In genomic region chr22:37807410-37808293, GRCh38 we compare ENCODE assay signal across 1 cellular context.
TF ChIP-seq lines count a peak whose summit lies in the region.

Gene GCAT (plus strand): TSS chr22:37807934. CDS start chr22:37807968, 34 bp downstream.

TF ChIP-seq in HepG2, 621 proteins besides CTCF, POLR2A, EP300 and RAD21 (continued from another document and continues in another):
- TF ChIP-seq FOXP4 (CRISPR knock-in tag; IDR thresholded peaks at IDR 0.05) (peak; percentile 70), ARID3A (IDR thresholded peaks at IDR 0.05; ENCODE audit: low read depth, low read length) (no peak), ZNF788 (CRISPR knock-in tag; IDR thresholded peaks at IDR 0.05; ENCODE audit: borderline replicate concordance) (peak; percentile 77; the same call in 1 of the 2 replicates), ZNF678 (CRISPR knock-in tag; IDR thresholded peaks at IDR 0.05) (no peak; the same call in 1 of the 2 replicates), CREB1 (IDR thresholded peaks at IDR 0.05) (peak; percentile 68), CREB1 (CRISPR knock-in tag; IDR thresholded peaks at IDR 0.05) (peak; percentile 56; the same call in 1 of the 2 replicates), ZNF343 (CRISPR knock-in tag; IDR thresholded peaks at IDR 0.05) (0 out of 2 replicates have a peak, but pooled peaks have one; percentile 55), ZNF446 (CRISPR knock-in tag; IDR thresholded peaks at IDR 0.05) (peak; percentile 17; the same call in 1 of the 2 replicates), NFYB (CRISPR knock-in tag; IDR thresholded peaks at IDR 0.05) (peak; percentile 87), SNAPC4 (CRISPR knock-in tag; IDR thresholded peaks at IDR 0.05) (no peak), SRF (IDR thresholded peaks at IDR 0.05; ENCODE audit: low read depth, low read length) (peak; percentile 86), NR0B2 (CRISPR knock-in tag; IDR thresholded peaks at IDR 0.05) (peak; percentile 77; the same call in 1 of the 2 replicates), ZBTB42 (CRISPR knock-in tag; IDR thresholded peaks at IDR 0.05) (no peak), EZH2 (conservative IDR thresholded peaks at IDR 0.05; ENCODE audit: low read depth, low read length) (no peak), DR1 (CRISPR knock-in tag; IDR thresholded peaks at IDR 0.05) (peak; percentile 55; the same call in 1 of the 2 replicates), CHD2 (IDR thresholded peaks at IDR 0.05; ENCODE audit: low read depth, low read length) (no peak; the same call in 1 of the 2 replicates), GABPA (IDR thresholded peaks at IDR 0.05; ENCODE audit: low read depth, low read length) (peak; percentile 35; the same call in 1 of the 2 replicates), GABPA (CRISPR knock-in tag; IDR thresholded peaks at IDR 0.05; ENCODE audit: low read depth) (peak; percentile 72), ZNF782 (CRISPR knock-in tag; IDR thresholded peaks at IDR 0.05; ENCODE audit: borderline replicate concordance) (peak; percentile 85), ZFP36 (IDR thresholded peaks at IDR 0.05; ENCODE audit: borderline replicate concordance, low read depth, low read length, partially characterized antibody) (no peak), SAP130 (CRISPR knock-in tag; IDR thresholded peaks at IDR 0.05; ENCODE audit: low read depth) (peak; percentile 89; the same call in 1 of the 2 replicates), RAD51 (IDR thresholded peaks at IDR 0.05; ENCODE audit: borderline replicate concordance) (no peak), CCDC6 (CRISPR knock-in tag; IDR thresholded peaks at IDR 0.05) (peak; percentile 55; the same call in 1 of the 2 replicates), KAT8 (CRISPR knock-in tag; IDR thresholded peaks at IDR 0.05) (peak; percentile 59), ZNF225 (CRISPR knock-in tag; IDR thresholded peaks at IDR 0.05) (0 out of 2 replicates have a peak, but pooled peaks have one; percentile 40), ZFP36L1 (CRISPR knock-in tag; IDR thresholded peaks at IDR 0.05) (no peak), ZNF558 (CRISPR knock-in tag; IDR thresholded peaks at IDR 0.05; ENCODE audit: borderline replicate concordance) (peak; percentile 61; the same call in 1 of the 2 replicates), CENPX (CRISPR knock-in tag; IDR thresholded peaks at IDR 0.05) (no peak), MYC (CRISPR knock-in tag; IDR thresholded peaks at IDR 0.05; ENCODE audit: borderline replicate concordance) (peak; percentile 88), ZNF749 (CRISPR knock-in tag; IDR thresholded peaks at IDR 0.05; ENCODE audit: borderline replicate concordance) (0 out of 2 replicates have a peak, but pooled peaks have one; percentile 18), ZNF512B (CRISPR knock-in tag; IDR thresholded peaks at IDR 0.05; ENCODE audit: borderline replicate concordance) (0 out of 2 replicates have a peak, but pooled peaks have one; percentile 10), ZFP36L2 (CRISPR knock-in tag; IDR thresholded peaks at IDR 0.05) (no peak), NFE2L1 (CRISPR knock-in tag; IDR thresholded peaks at IDR 0.05; ENCODE audit: borderline replicate concordance) (no peak)
- TF ChIP-seq, protein P1, sequence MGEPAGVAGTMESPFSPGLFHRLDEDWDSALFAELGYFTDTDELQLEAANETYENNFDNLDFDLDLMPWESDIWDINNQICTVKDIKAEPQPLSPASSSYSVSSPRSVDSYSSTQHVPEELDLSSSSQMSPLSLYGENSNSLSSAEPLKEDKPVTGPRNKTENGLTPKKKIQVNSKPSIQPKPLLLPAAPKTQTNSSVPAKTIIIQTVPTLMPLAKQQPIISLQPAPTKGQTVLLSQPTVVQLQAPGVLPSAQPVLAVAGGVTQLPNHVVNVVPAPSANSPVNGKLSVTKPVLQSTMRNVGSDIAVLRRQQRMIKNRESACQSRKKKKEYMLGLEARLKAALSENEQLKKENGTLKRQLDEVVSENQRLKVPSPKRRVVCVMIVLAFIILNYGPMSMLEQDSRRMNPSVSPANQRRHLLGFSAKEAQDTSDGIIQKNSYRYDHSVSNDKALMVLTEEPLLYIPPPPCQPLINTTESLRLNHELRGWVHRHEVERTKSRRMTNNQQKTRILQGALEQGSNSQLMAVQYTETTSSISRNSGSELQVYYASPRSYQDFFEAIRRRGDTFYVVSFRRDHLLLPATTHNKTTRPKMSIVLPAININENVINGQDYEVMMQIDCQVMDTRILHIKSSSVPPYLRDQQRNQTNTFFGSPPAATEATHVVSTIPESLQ (CRISPR knock-in tag; conservative IDR thresholded peaks at IDR 0.05) = no peak
- TF ChIP-seq, protein P2, sequence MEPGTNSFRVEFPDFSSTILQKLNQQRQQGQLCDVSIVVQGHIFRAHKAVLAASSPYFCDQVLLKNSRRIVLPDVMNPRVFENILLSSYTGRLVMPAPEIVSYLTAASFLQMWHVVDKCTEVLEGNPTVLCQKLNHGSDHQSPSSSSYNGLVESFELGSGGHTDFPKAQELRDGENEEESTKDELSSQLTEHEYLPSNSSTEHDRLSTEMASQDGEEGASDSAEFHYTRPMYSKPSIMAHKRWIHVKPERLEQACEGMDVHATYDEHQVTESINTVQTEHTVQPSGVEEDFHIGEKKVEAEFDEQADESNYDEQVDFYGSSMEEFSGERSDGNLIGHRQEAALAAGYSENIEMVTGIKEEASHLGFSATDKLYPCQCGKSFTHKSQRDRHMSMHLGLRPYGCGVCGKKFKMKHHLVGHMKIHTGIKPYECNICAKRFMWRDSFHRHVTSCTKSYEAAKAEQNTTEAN (CRISPR knock-in tag; conservative IDR thresholded peaks at IDR 0.05) = peak; percentile 55
- TF ChIP-seq, protein P3, sequence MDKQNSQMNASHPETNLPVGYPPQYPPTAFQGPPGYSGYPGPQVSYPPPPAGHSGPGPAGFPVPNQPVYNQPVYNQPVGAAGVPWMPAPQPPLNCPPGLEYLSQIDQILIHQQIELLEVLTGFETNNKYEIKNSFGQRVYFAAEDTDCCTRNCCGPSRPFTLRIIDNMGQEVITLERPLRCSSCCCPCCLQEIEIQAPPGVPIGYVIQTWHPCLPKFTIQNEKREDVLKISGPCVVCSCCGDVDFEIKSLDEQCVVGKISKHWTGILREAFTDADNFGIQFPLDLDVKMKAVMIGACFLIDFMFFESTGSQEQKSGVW (CRISPR knock-in tag; IDR thresholded peaks at IDR 0.05; ENCODE audit: borderline replicate concordance) = no peak
- TF ChIP-seq, protein P4, sequence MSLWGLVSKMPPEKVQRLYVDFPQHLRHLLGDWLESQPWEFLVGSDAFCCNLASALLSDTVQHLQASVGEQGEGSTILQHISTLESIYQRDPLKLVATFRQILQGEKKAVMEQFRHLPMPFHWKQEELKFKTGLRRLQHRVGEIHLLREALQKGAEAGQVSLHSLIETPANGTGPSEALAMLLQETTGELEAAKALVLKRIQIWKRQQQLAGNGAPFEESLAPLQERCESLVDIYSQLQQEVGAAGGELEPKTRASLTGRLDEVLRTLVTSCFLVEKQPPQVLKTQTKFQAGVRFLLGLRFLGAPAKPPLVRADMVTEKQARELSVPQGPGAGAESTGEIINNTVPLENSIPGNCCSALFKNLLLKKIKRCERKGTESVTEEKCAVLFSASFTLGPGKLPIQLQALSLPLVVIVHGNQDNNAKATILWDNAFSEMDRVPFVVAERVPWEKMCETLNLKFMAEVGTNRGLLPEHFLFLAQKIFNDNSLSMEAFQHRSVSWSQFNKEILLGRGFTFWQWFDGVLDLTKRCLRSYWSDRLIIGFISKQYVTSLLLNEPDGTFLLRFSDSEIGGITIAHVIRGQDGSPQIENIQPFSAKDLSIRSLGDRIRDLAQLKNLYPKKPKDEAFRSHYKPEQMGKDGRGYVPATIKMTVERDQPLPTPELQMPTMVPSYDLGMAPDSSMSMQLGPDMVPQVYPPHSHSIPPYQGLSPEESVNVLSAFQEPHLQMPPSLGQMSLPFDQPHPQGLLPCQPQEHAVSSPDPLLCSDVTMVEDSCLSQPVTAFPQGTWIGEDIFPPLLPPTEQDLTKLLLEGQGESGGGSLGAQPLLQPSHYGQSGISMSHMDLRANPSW (CRISPR knock-in tag; IDR thresholded peaks at IDR 0.05; ENCODE audit: borderline replicate concordance) = peak; percentile 58; the same call in 1 of the 2 replicates
